Comparison of ENCODE assay signal across 8 cellular contexts in the genomic region with DNA sequence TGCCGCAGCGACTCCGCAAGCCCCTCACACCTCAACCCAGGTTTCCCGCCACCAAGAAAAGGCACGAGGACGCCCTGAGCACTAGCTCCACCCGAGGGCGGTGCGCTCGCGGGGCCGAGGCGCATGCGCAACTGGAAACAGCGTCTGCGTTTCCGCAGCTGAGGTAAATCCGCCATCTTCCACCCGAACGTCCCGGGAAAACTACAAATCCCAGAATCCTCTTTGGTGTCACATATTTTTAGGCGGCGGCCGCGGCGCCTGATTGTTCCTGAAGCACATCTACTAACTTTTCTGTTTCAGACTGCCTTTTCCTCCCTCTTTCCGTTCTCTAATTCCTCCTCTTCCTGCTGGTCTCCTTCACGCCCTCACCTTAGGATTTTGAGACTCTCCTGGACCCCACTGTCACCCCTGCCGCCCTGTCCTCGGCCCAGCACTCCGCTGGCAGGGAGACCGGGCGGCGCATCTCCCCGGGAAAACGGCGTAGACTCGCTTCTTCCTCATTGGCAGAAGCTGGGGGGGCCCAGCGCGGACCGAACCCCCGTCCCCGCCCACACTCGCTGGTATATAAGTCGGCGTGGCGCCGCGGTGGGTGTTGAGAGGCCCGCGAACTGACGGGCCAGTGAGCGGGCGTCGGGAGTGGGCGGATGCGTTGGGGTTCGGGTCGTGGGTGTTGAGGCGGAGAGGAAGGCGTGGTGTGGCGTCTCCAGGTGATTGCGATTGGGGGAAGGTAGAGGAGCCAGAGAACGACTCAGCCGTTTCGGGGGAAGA. TPM values are rescaled to one million over a fixed set of nuclear protein-coding genes. Genes with fewer than 3 reads are reported as not detected.
DNase-seq lines count a peak whose midpoint lies in the region; ATAC-seq and TF ChIP-seq lines count a peak whose summit lies in the region.

A gene with protein sequence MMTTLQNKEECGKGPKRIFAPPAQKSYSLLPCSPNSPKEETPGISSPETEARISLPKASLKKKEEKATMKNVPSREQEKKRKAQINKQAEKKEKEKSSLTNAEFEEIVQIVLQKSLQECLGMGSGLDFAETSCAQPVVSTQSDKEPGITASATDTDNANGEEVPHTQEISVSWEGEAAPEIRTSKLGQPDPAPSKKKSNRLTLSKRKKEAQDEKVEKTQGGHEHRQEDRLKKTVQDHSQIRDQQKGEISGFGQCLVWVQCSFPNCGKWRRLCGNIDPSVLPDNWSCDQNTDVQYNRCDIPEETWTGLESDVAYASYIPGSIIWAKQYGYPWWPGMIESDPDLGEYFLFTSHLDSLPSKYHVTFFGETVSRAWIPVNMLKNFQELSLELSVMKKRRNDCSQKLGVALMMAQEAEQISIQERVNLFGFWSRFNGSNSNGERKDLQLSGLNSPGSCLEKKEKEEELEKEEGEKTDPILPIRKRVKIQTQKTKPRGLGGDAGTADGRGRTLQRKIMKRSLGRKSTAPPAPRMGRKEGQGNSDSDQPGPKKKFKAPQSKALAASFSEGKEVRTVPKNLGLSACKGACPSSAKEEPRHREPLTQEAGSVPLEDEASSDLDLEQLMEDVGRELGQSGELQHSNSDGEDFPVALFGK (minus strand): TSS at position 505 of the 768 bp plus-strand sequence. CDS start 8,054 bp downstream, outside the sequence.

- ATAC-seq in stimulated activated naive CD8-positive, alpha-beta T cell treated with anti-CD3 and anti-CD28 coated beads, Interleukin-15, Interleukin-2, amounts not matched to agents 100 U/mL and 50 U/mL, for 24 hours, result peak; percentile 51

- H3K4me1 Mint-ChIP-seq in nephron, result peaks cover 24% of the 10 kb centered on the region

- H3K27ac Mint-ChIP-seq in nephron, result peak within 1 kb of the TSS; percentile 98 to 100 (median 99)

- peak; percentile 97 for DNase-seq in EL
- DNase-seq in H7, result peak; percentile 94
- DNase-seq in M059J (ENCODE audit: low read depth), result peak; percentile 97
- peak; percentile 91 for DNase-seq in SHP77 (lab: John Stamatoyannopoulos, UW)
- DNase-seq in activated gamma-delta T cell (lab: John Stamatoyannopoulos, UW), result peak; percentile 94
- DNase-seq in fibroblast of the conjunctiva (ENCODE audit: low read depth), result peak; percentile 97
- peak; percentile 98 for DNase-seq in stimulated activated naive CD8-positive, alpha-beta T cell treated with anti-CD3 and anti-CD28 coated beads, Interleukin-15, Interleukin-2, amounts not matched to agents 100 U/mL and 50 U/mL, for 24 hours

- peak within 1 kb of the TSS; percentile 89 for H3K4me3 ChIP-seq in H7 (ENCODE audit: insufficient read depth, low read depth, low read length)

- TF ChIP-seq CTCF in nephron (IDR thresholded peaks at IDR 0.05; ENCODE audit: unreplicated experiment in 3 of 3), result no peak

- peaks cover 23% of the 10 kb centered on the region for H3K36me3 Mint-ChIP-seq in nephron (ENCODE audit: low read depth)

- H3K4me3 Mint-ChIP-seq in nephron, result peak within 1 kb of the TSS; percentile 91 to 95 (median 94)

- peaks cover 5% of the 10 kb centered on the region for H3K27me3 ChIP-seq in H7 (ENCODE audit: control insufficient read depth, insufficient read depth, low read length)

- H3K36me3 ChIP-seq in H7 (replicated peaks; ENCODE audit: control insufficient read depth, insufficient read depth, low read length), result peaks cover 13% of the 10 kb centered on the region

- H3K9me3 Mint-ChIP-seq in nephron, result no peaks in the 10 kb centered on the region

- H3K27me3 Mint-ChIP-seq in nephron (ENCODE audit: low read depth), result no peaks in the 10 kb centered on the region

RNA-seq across cellular contexts. Expression of the gene that starts here (rescaled TPM):
- total RNA-seq in H7 (2014; rRNA removed; shearing (Covaris generic)), result 0.87 and 1.6 TPM in 2 replicates
- 5.2 and 7.8 TPM in 2 replicates for total RNA-seq in M059J (2014; rRNA removed; shearing (Covaris generic))

Comparison
In these comparisons a context has a peak if more than half of its experiments do, and no peak if none do; other contexts are left out.
1. Peak in every context shown above with its lines: DNase-seq, ATAC-seq and H3K4me3 ChIP-seq.